Comparison of ENCODE assay signal across 22 cellular contexts in genomic region chrX:133527415-133527814, GRCh38.
"Had no signal": no experiment of that assay in that cellular context is flagged by ENCODE, and none has a peak within 500 bp of the region (broad histone marks: within the 10 kb centered on the region; RNA-seq: fewer than 3 reads in every experiment).

No MANE protein-coding gene starts in this region.

- H3K9me3 Mint-ChIP-seq: activated CD4-positive, alpha-beta memory T cell treated with anti-CD3 and anti-CD28 coated beads, Interleukin-2, amount 10 ng/mL, durations not matched to agents 7 days and 5 days had no signal

- H3K27me3 ChIP-seq: body of pancreas, esophagus muscularis mucosa, ovary, testis, upper lobe of left lung had no signal

- H3K9me3 ChIP-seq: body of pancreas, esophagus muscularis mucosa, left ventricle myocardium inferior, mucosa of descending colon, ovary, stomach, testis, upper lobe of left lung had no signal

- H3K27ac ChIP-seq: body of pancreas, esophagus muscularis mucosa, left ventricle myocardium inferior, ovary, stomach, testis, upper lobe of left lung had no signal

- H3K4me1 Mint-ChIP-seq: activated CD4-positive, alpha-beta memory T cell treated with anti-CD3 and anti-CD28 coated beads, Interleukin-2, amount 10 ng/mL, durations not matched to agents 7 days and 5 days; activated CD8-positive, alpha-beta memory T cell treated with anti-CD3 and anti-CD28 coated beads, Interleukin-2, amount 10 ng/mL, durations not matched to agents 7 days and 5 days; naive B cell had no signal

- H3K36me3 Mint-ChIP-seq: activated CD8-positive, alpha-beta memory T cell treated with anti-CD3 and anti-CD28 coated beads, Interleukin-2, amount 10 ng/mL, durations not matched to agents 7 days and 5 days; activated naive CD8-positive, alpha-beta T cell; naive B cell had no signal

- DNase-seq: activated CD4-positive, alpha-beta memory T cell treated with anti-CD3 and anti-CD28 coated beads, Interleukin-2, amount 10 ng/mL, durations not matched to agents 7 days and 5 days; activated CD4-positive, alpha-beta T cell treated with anti-CD3 and anti-CD28 coated beads for 48 hours; activated CD4-positive, CD25-positive, alpha-beta regulatory T cell; activated CD8-positive, alpha-beta memory T cell treated with anti-CD3 and anti-CD28 coated beads, Interleukin-2, amount 10 ng/mL, durations not matched to agents 7 days and 5 days; body of pancreas; central memory CD4-positive, alpha-beta T cell; hypothalamus; left ventricle myocardium inferior; mucosa of descending colon; naive B cell; ovary; stimulated activated CD4-positive, alpha-beta T cell treated with anti-CD3 and anti-CD28 coated beads, Interleukin-4, amount 100 ng/mL, for 1 hour; stomach; T-helper 1 cell; T-helper 9 cell; testis; upper lobe of left lung had no signal

- H3K4me3 ChIP-seq: body of pancreas, esophagus muscularis mucosa, left ventricle myocardium inferior, mucosa of descending colon, ovary, smooth muscle cell, stomach, testis, upper lobe of left lung had no signal

- H3K4me2 ChIP-seq: smooth muscle cell had no signal

- FAIRE-seq: colon, endometrium had no signal

- H3K4me1 ChIP-seq: body of pancreas, left ventricle myocardium inferior, stomach, testis, upper lobe of left lung had no signal

- H3K36me3 ChIP-seq: esophagus muscularis mucosa, left ventricle myocardium inferior, ovary, stomach, upper lobe of left lung had no signal

- H3K27ac Mint-ChIP-seq: activated CD4-positive, alpha-beta memory T cell treated with anti-CD3 and anti-CD28 coated beads, Interleukin-2, amount 10 ng/mL, durations not matched to agents 7 days and 5 days; activated CD8-positive, alpha-beta memory T cell treated with anti-CD3 and anti-CD28 coated beads, Interleukin-2, amount 10 ng/mL, durations not matched to agents 7 days and 5 days; activated naive CD8-positive, alpha-beta T cell; naive B cell had no signal

- H3K4me3 Mint-ChIP-seq: activated CD4-positive, alpha-beta memory T cell treated with anti-CD3 and anti-CD28 coated beads, Interleukin-2, amount 10 ng/mL, durations not matched to agents 7 days and 5 days; activated CD8-positive, alpha-beta memory T cell treated with anti-CD3 and anti-CD28 coated beads, Interleukin-2, amount 10 ng/mL, durations not matched to agents 7 days and 5 days; activated naive CD8-positive, alpha-beta T cell had no signal

- H3K27me3 Mint-ChIP-seq: activated CD4-positive, alpha-beta memory T cell treated with anti-CD3 and anti-CD28 coated beads, Interleukin-2, amount 10 ng/mL, durations not matched to agents 7 days and 5 days; activated CD8-positive, alpha-beta memory T cell treated with anti-CD3 and anti-CD28 coated beads, Interleukin-2, amount 10 ng/mL, durations not matched to agents 7 days and 5 days; activated naive CD8-positive, alpha-beta T cell; naive B cell had no signal
